14 cellular contexts compared by ENCODE assay signal in genomic region chr10:11014671-11015141, GRCh38. TPM values are rescaled to one million over a fixed set of nuclear protein-coding genes. Genes with fewer than 3 reads are reported as not detected.
A peak's percentile ranks its signal among the peaks of the same experiment; 100 is the strongest.
DNase-seq lines count a peak whose midpoint lies in the region; ATAC-seq and TF ChIP-seq lines count a peak whose summit lies in the region.
"Had no signal": no experiment of that assay in that cellular context is flagged by ENCODE, and none has a peak within 500 bp of the region (broad histone marks: within the 10 kb centered on the region; RNA-seq: fewer than 3 reads in every experiment).

No MANE protein-coding gene starts in this region.

- intact Hi-C loops in natural killer cell (cut with micrococcal nuclease) = no loop called here

- no peak for ATAC-seq in natural killer cell
- ATAC-seq: effector memory CD8-positive, alpha-beta T cell had no signal

- TF ChIP-seq CTCF in foreskin fibroblast (IDR thresholded peaks at IDR 0.05; ENCODE audit: low read depth, low read length) (no peak), natural killer cell (IDR thresholded peaks at IDR 0.05) (no peak), GM13977 (IDR thresholded peaks at IDR 0.05; ENCODE audit: extremely low read depth, insufficient read depth, missing control alignments) (no peak), Peyer's patch (IDR thresholded peaks at IDR 0.05) (no peak)

- H3K9me3 ChIP-seq in muscle layer of duodenum (ENCODE audit: control insufficient read depth in 1 of 2, low read length in 2 of 2) (no peaks in the 10 kb centered on the region), thymus (ENCODE audit: control insufficient read depth) (peaks cover 1% of the 10 kb centered on the region), Peyer's patch (no peaks in the 10 kb centered on the region)

- peak; percentile 14 to 62 for DNase-seq in foreskin fibroblast
- DNase-seq in natural killer cell = no peak
- DNase-seq in GM13977 (ENCODE audit: low spot score) = no peak
- no peak for DNase-seq in Peyer's patch
- DNase-seq: activated effector memory CD4-positive, alpha-beta T cell treated with Interleukin-2 at 50 U/mL for 16 hours; DMS153; effector memory CD8-positive, alpha-beta T cell; glutamatergic neuron; GOT3 had no signal

- H3K36me3 ChIP-seq in muscle layer of duodenum (ENCODE audit: control insufficient read depth in 1 of 2, insufficient read depth in 2 of 2, low read length in 2 of 2) (no peaks in the 10 kb centered on the region), thymus (ENCODE audit: control insufficient read depth, insufficient read depth) (no peaks in the 10 kb centered on the region), Peyer's patch (no peaks in the 10 kb centered on the region)

- no peak for TF ChIP-seq POLR2A in Peyer's patch (IDR thresholded peaks at IDR 0.05)

- H3K27ac ChIP-seq in angular gyrus (ENCODE audit: low read depth, low read length) = peak overlapping the region; percentile 29
- H3K27ac ChIP-seq in muscle layer of duodenum (ENCODE audit: low read length) = peak overlapping the region; percentile 35
- peak overlapping the region; percentile 55 for H3K27ac ChIP-seq in thymus (ENCODE audit: low read depth)
- peak overlapping the region in 2 of 4 donors; percentile 10 to 14 for H3K27ac ChIP-seq in Peyer's patch
- H3K27ac ChIP-seq: VCaP had no signal

- H3K4me3 ChIP-seq in foreskin fibroblast (ENCODE audit: low read depth in 1 of 2, low read length in 2 of 2) (no peak overlapping the region), muscle layer of duodenum (ENCODE audit: low read depth in 1 of 2, low read length in 2 of 2) (no peak overlapping the region), thymus (ENCODE audit: low read length) (no peak overlapping the region), Peyer's patch (no peak overlapping the region)

- H3K27ac Mint-ChIP-seq in natural killer cell = no peak overlapping the region
- H3K27ac Mint-ChIP-seq: effector memory CD8-positive, alpha-beta T cell; IgD-negative memory B cell had no signal

- H3K27me3 ChIP-seq in muscle layer of duodenum (ENCODE audit: low read depth, low read length) = no peaks in the 10 kb centered on the region
- peaks cover 5% of the 10 kb centered on the region for H3K27me3 ChIP-seq in thymus (ENCODE audit: control insufficient read depth, insufficient read depth)
- no peaks in the 10 kb centered on the region for H3K27me3 ChIP-seq in Peyer's patch

- H3K27me3 Mint-ChIP-seq in natural killer cell (ENCODE audit: low read depth in 2 of 2) = peaks cover 56 to 81% of the 10 kb centered on the region in 2 donors

- H3K9me3 Mint-ChIP-seq in natural killer cell = no peaks in the 10 kb centered on the region
- H3K9me3 Mint-ChIP-seq: effector memory CD8-positive, alpha-beta T cell had no signal

- H3K4me3 Mint-ChIP-seq in natural killer cell = no peak overlapping the region
- H3K4me3 Mint-ChIP-seq: effector memory CD8-positive, alpha-beta T cell had no signal

- H3K4me1 Mint-ChIP-seq in natural killer cell = peaks cover 10 to 11% of the 10 kb centered on the region in 2 donors

- no peaks in the 10 kb centered on the region for H3K36me3 Mint-ChIP-seq in natural killer cell
- H3K36me3 Mint-ChIP-seq: IgD-negative memory B cell had no signal

- H3K4me1 ChIP-seq in muscle layer of duodenum (ENCODE audit: control insufficient read depth in 1 of 2, insufficient read depth in 2 of 2, low read length in 2 of 2) (peaks cover 0 to 13% of the 10 kb centered on the region in 2 donors), thymus (ENCODE audit: control insufficient read depth, insufficient read depth, low read length) (peaks cover 47% of the 10 kb centered on the region), Peyer's patch (peaks cover 0 to 8% (median 0%) of the 10 kb centered on the region in 4 donors)

- in situ Hi-C loops in GM13977 (cut with MboI; ENCODE audit: low pct_unique_long_range_greater_than_20kb, low sequenced_read_pairs, unreplicated experiment) = no loop called here

- whole genome bisulfite sequencing in thymus = 96% methylated on average over 10 of the region's 10 CpGs

RNA-seq across cellular contexts. Expression of gene CELF2, which starts 3.0 kb away (rescaled TPM):
- polyA plus RNA-seq in thymus = 48.1 TPM
- total RNA-seq in natural killer cell (100 to 1,000 TPM; 282 to 298 (median 295) TPM), Peyer's patch (100 to 1,000 TPM in 1 of 4 donors, 10 to 100 TPM in 3; 20.5 to 110 (median 40.7) TPM)

Comparison
In these comparisons a context has a peak if more than half of its experiments do, and no peak if none do; other contexts are left out.
1. DNase-seq: peak in foreskin fibroblast (2 of 2); none in natural killer cell (single experiment), GM13977 (single experiment) and Peyer's patch (0 of 3).